1 cellular context compared by ENCODE assay signal in genomic region chr5:65101706-65102105, GRCh38.
TF ChIP-seq lines count a peak whose summit lies in the region.

No MANE protein-coding gene starts in this region.

TF ChIP-seq in endothelial cell of umbilical vein, 7 proteins besides CTCF, POLR2A, EP300 and RAD21 (continued from another document):
- TF ChIP-seq, protein P1, sequence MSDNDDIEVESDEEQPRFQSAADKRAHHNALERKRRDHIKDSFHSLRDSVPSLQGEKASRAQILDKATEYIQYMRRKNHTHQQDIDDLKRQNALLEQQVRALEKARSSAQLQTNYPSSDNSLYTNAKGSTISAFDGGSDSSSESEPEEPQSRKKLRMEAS (IDR thresholded peaks at IDR 0.05; ENCODE audit: insufficient read depth, insufficient read length), result no peak
- TF ChIP-seq EZH2 (IDR thresholded peaks at IDR 0.05; ENCODE audit: borderline replicate concordance, low read depth, low read length, severe bottlenecking) (no peak), FOS (IDR thresholded peaks at IDR 0.05; ENCODE audit: borderline replicate concordance, insufficient read depth, low read length) (no peak), MYC (IDR thresholded peaks at IDR 0.05; ENCODE audit: low read depth, low read length) (no peak), POLR2AphosphoS5 (IDR thresholded peaks at IDR 0.05; ENCODE audit: insufficient read depth, low read depth, low read length) (no peak)
